8 cellular contexts compared by ENCODE assay signal in genomic region chr7:29684146-29684786, GRCh38.
DNase-seq lines count a peak whose midpoint lies in the region; ATAC-seq and TF ChIP-seq lines count a peak whose summit lies in the region.
"Not testable (repeated sequence)": the region's sequence is repeated elsewhere in the genome, so short reads cannot be mapped to it uniquely, and the experiment has no call there.

No MANE protein-coding gene starts in this region.

- not testable (repeated sequence) for TF ChIP-seq POLR2A in spleen (IDR thresholded peaks at IDR 0.05)

- H2BK120ac ChIP-seq in mesenchymal stem cell (ENCODE audit: low read depth, low read length): not testable (repeated sequence)

- H2BK5ac ChIP-seq in mesenchymal stem cell (ENCODE audit: low read depth, low read length, poor library complexity, severe bottlenecking): not testable (repeated sequence)

- H3K4me3 ChIP-seq in Caco-2 (ENCODE audit: low read depth, low read length) (peak overlapping the region; percentile 72), OCI-LY7 (ENCODE audit: low read depth, low read length, poor library complexity, severe bottlenecking) (peak overlapping the region; percentile 69), fibroblast of lung (replicated peaks in 1 of 4; ENCODE audit: control extremely low read depth in 1 of 4, insufficient read depth in 1 of 4, low read depth in 3 of 4, low read length in 4 of 4) (peak overlapping the region; percentile 57 to 66 (median 62)), mesenchymal stem cell (ENCODE audit: insufficient read depth in 1 of 2, low read depth in 1 of 2, low read length in 2 of 2) (peak overlapping the region; percentile 76 to 82), spleen (peak overlapping the region; percentile 75 to 93 (median 85))

- ATAC-seq in GM21447 (IDR thresholded peaks at IDR 0.05; ENCODE audit: unreplicated experiment) (peak; percentile 15), HG03196 (IDR thresholded peaks at IDR 0.05; ENCODE audit: unreplicated experiment) (peak; percentile 18)

- WGBS in mesenchymal stem cell: 0% methylated on average over 1 of the region's 34 CpGs
- 1% methylated on average over 15 to 33 of the region's 34 CpGs for WGBS in spleen, 5 donors

- H3K36me3 ChIP-seq in Caco-2 (ENCODE audit: control insufficient read depth, insufficient read depth, low read length); OCI-LY7 (ENCODE audit: insufficient read depth, low read length); fibroblast of lung (ENCODE audit: control insufficient read depth, insufficient read depth, low read length); mesenchymal stem cell (ENCODE audit: control insufficient read depth in 1 of 2, insufficient read depth in 2 of 2, low read depth in 1 of 2, low read length in 2 of 2); spleen: not testable (repeated sequence)

- not testable (repeated sequence) for H3K9me2 ChIP-seq in OCI-LY7 (ENCODE audit: insufficient read depth, low read length)

- intact Hi-C loops in Caco-2 (cut with micrococcal nuclease; ENCODE audit: unreplicated experiment): loop anchor here (10.0 kb wide), 1 partner anchor 601 kb away; the partner anchor contains the start of gene ZNRF2
- intact Hi-C loops in OCI-LY7 (cut with micrococcal nuclease; ENCODE audit: unreplicated experiment); activated naive CD4-positive, alpha-beta T cell treated with anti-CD3 and anti-CD28 coated beads for 36 hours (cut with micrococcal nuclease); spleen (cut with DNase I; ENCODE audit: low total_unique reads): not testable (repeated sequence)

- H3K9me3 Mint-ChIP-seq in Caco-2 (ENCODE audit: unreplicated experiment); activated naive CD4-positive, alpha-beta T cell treated with anti-CD3 and anti-CD28 coated beads for 36 hours: not testable (repeated sequence)

- H4K8ac ChIP-seq in mesenchymal stem cell (ENCODE audit: low read length): not testable (repeated sequence)

- peak overlapping the region in 1 of 2 experiments; percentile 18 for H2BK12ac ChIP-seq in mesenchymal stem cell (ENCODE audit: low read length in 2 of 2)

- TF ChIP-seq CTCF in Caco-2 (IDR thresholded peaks at IDR 0.05; ENCODE audit: insufficient read depth in 1 of 2, low read depth in 1 of 2, low read length in 1 of 2, severe bottlenecking in 1 of 2, unreplicated experiment in 1 of 2); OCI-LY7 (conservative IDR thresholded peaks at IDR 0.05; ENCODE audit: low read length); fibroblast of lung (conservative IDR thresholded peaks at IDR 0.05 in 1 of 2, IDR thresholded peaks at IDR 0.05 in 1 of 2; ENCODE audit: low read depth in 1 of 2, low read length in 2 of 2); spleen (IDR thresholded peaks at IDR 0.05 in 8 of 11, conservative IDR thresholded peaks at IDR 0.05 in 3 of 11): not testable (repeated sequence)

- H3K79me1 ChIP-seq in mesenchymal stem cell (replicated peaks; ENCODE audit: low read length, poor library complexity, severe bottlenecking): not testable (repeated sequence)

- H3K18ac ChIP-seq in mesenchymal stem cell (ENCODE audit: low read depth in 1 of 2, low read length in 2 of 2): not testable (repeated sequence)

- not testable (repeated sequence) for H3K27ac Mint-ChIP-seq in Caco-2 (ENCODE audit: unreplicated experiment); activated naive CD4-positive, alpha-beta T cell treated with anti-CD3 and anti-CD28 coated beads for 36 hours

- not testable (repeated sequence) for H3K27ac ChIP-seq in OCI-LY7 (ENCODE audit: low read depth, low read length, poor library complexity, severe bottlenecking); fibroblast of lung (ENCODE audit: insufficient read depth, low read length); mesenchymal stem cell (ENCODE audit: low read length, poor library complexity, severe bottlenecking)
- H3K27ac ChIP-seq in spleen: peak overlapping the region in 7 of 8 donors; percentile 91 to 95 (median 93)

- H2AFZ ChIP-seq in OCI-LY7 (ENCODE audit: low read length): not testable (repeated sequence)
- H2AFZ ChIP-seq in fibroblast of lung (ENCODE audit: low read length) (peak overlapping the region; percentile 39), mesenchymal stem cell (ENCODE audit: low read depth, low read length) (peak overlapping the region; percentile 89)

- not testable (repeated sequence) for H3K36me3 Mint-ChIP-seq in Caco-2 (ENCODE audit: insufficient read depth, unreplicated experiment); activated naive CD4-positive, alpha-beta T cell treated with anti-CD3 and anti-CD28 coated beads for 36 hours (ENCODE audit: low read depth)

- not testable (repeated sequence) for H3K4me1 ChIP-seq in Caco-2; OCI-LY7 (ENCODE audit: insufficient read depth, low read length, poor library complexity, severe bottlenecking); fibroblast of lung (ENCODE audit: control insufficient read depth, extremely low read depth, insufficient read depth, low read length); mesenchymal stem cell (ENCODE audit: control insufficient read depth, insufficient read depth, low read depth, low read length)
- H3K4me1 ChIP-seq in spleen: peaks cover 0 to 26% (median 11%) of the 10 kb centered on the region in 6 donors

- peak overlapping the region; percentile 88 for H3K4me3 Mint-ChIP-seq in Caco-2 (ENCODE audit: unreplicated experiment)
- peak overlapping the region; percentile 72 for H3K4me3 Mint-ChIP-seq in activated naive CD4-positive, alpha-beta T cell treated with anti-CD3 and anti-CD28 coated beads for 36 hours

- not testable (repeated sequence) for H3K14ac ChIP-seq in mesenchymal stem cell (ENCODE audit: low read length in 2 of 2)

- H3K9me3 ChIP-seq in Caco-2; OCI-LY7 (ENCODE audit: low read length); fibroblast of lung (ENCODE audit: control insufficient read depth, insufficient read depth, low read depth, low read length); mesenchymal stem cell (ENCODE audit: control insufficient read depth, low read length); spleen: not testable (repeated sequence)

- not testable (repeated sequence) for H3K27me3 ChIP-seq in Caco-2 (replicated peaks; ENCODE audit: control insufficient read depth, insufficient read depth, low read length); fibroblast of lung (ENCODE audit: control insufficient read depth, insufficient read depth, low read length); mesenchymal stem cell (ENCODE audit: control insufficient read depth in 1 of 2, insufficient read depth in 1 of 2, low read length in 2 of 2); spleen (replicated peaks in 1 of 7)

- not testable (repeated sequence) for H2BK15ac ChIP-seq in mesenchymal stem cell (ENCODE audit: low read depth, poor library complexity, severe bottlenecking)

- H3K27me3 Mint-ChIP-seq in Caco-2 (ENCODE audit: insufficient read depth, unreplicated experiment): not testable (repeated sequence)
- peaks cover 21% of the 10 kb centered on the region for H3K27me3 Mint-ChIP-seq in activated naive CD4-positive, alpha-beta T cell treated with anti-CD3 and anti-CD28 coated beads for 36 hours (ENCODE audit: low read depth)

- not testable (repeated sequence) for H3K23ac ChIP-seq in mesenchymal stem cell (ENCODE audit: low read length in 2 of 2)

- H3K9ac ChIP-seq in fibroblast of lung (ENCODE audit: insufficient read depth, low read length): peak overlapping the region; percentile 66
- peak overlapping the region; percentile 83 for H3K9ac ChIP-seq in mesenchymal stem cell (ENCODE audit: low read length)

- H3K4ac ChIP-seq in mesenchymal stem cell (ENCODE audit: low read depth in 1 of 2, low read length in 2 of 2): not testable (repeated sequence)

- CTCF ChIA-PET in Caco-2 (lab: Charles Lee); OCI-LY7 (lab: Charles Lee; ENCODE audit: unreplicated experiment); activated naive CD4-positive, alpha-beta T cell treated with anti-CD3 and anti-CD28 coated beads for 36 hours (lab: Charles Lee): not testable (repeated sequence)

- not testable (repeated sequence) for H3K4me1 Mint-ChIP-seq in Caco-2 (ENCODE audit: low read depth, unreplicated experiment); activated naive CD4-positive, alpha-beta T cell treated with anti-CD3 and anti-CD28 coated beads for 36 hours (ENCODE audit: low read depth)

- POLR2A ChIA-PET in Caco-2 (lab: Charles Lee): interaction anchor here (0.7 kb wide), 1 partner anchor 239 kb away, joined by 3 read pairs; no protein-coding TSS in a partner anchor
- POLR2A ChIA-PET in OCI-LY7 (lab: Charles Lee): not testable (repeated sequence)

- H4K20me1 ChIP-seq in OCI-LY7 (ENCODE audit: insufficient read depth, low read length); fibroblast of lung (ENCODE audit: control insufficient read depth, extremely low read depth, insufficient read depth, low read length): not testable (repeated sequence)

- BruUV-seq in Caco-2 (replicated peaks; lab: Mats Ljungman, UMichigan); OCI-LY7 (replicated peaks; lab: Mats Ljungman, UMichigan): not testable (repeated sequence)

- not testable (repeated sequence) for H2AK5ac ChIP-seq in mesenchymal stem cell (ENCODE audit: low read length, severe bottlenecking)

- H3K79me2 ChIP-seq in OCI-LY7 (ENCODE audit: insufficient read depth, low read depth, low read length); fibroblast of lung (ENCODE audit: control insufficient read depth, insufficient read depth, low read length): not testable (repeated sequence)

- H3K4me2 ChIP-seq in OCI-LY7 (ENCODE audit: low read length): peak overlapping the region; percentile 68
- H3K4me2 ChIP-seq in fibroblast of lung (ENCODE audit: extremely low read depth, insufficient read depth, low read length): not testable (repeated sequence)
- peak overlapping the region; percentile 70 for H3K4me2 ChIP-seq in mesenchymal stem cell (ENCODE audit: low read length, poor library complexity, severe bottlenecking)

- H4K91ac ChIP-seq in mesenchymal stem cell (ENCODE audit: low read length): not testable (repeated sequence)

- DNase-seq in Caco-2; OCI-LY7 (ENCODE audit: low spot score); activated naive CD4-positive, alpha-beta T cell treated with anti-CD3 and anti-CD28 coated beads for 36 hours; spleen: not testable (repeated sequence)
- DNase-seq in fibroblast of lung (ENCODE audit: low read depth in 2 of 2) (peak in 1 of 2 donors; percentile 8), mesenchymal stem cell (peak; percentile 29)
